1 cellular context compared by ENCODE assay signal in genomic region chr20:64163776-64164122, GRCh38.
TF ChIP-seq lines count a peak whose summit lies in the region.

No MANE protein-coding gene starts in this region.

TF ChIP-seq in SK-N-SH treated with all-trans-retinoic acid at 6 μM for 48 hours, 23 proteins besides CTCF, POLR2A, EP300 and RAD21 (continued from another document):
- TF ChIP-seq ZC3H10 (CRISPR knock-in tag; IDR thresholded peaks at IDR 0.05) (no peak), OSR1 (CRISPR knock-in tag; IDR thresholded peaks at IDR 0.05) (no peak), POU6F1 (CRISPR knock-in tag; IDR thresholded peaks at IDR 0.05; ENCODE audit: borderline replicate concordance, low read depth) (no peak), ARNTL (CRISPR knock-in tag; IDR thresholded peaks at IDR 0.05; ENCODE audit: borderline replicate concordance, low read depth) (no peak), ZNF8 (CRISPR knock-in tag; IDR thresholded peaks at IDR 0.05) (no peak), ZFP30 (CRISPR knock-in tag; IDR thresholded peaks at IDR 0.05) (no peak), SNAI2 (CRISPR knock-in tag; IDR thresholded peaks at IDR 0.05) (no peak), GLIS3 (CRISPR knock-in tag; IDR thresholded peaks at IDR 0.05) (no peak)
